In the genomic region with DNA sequence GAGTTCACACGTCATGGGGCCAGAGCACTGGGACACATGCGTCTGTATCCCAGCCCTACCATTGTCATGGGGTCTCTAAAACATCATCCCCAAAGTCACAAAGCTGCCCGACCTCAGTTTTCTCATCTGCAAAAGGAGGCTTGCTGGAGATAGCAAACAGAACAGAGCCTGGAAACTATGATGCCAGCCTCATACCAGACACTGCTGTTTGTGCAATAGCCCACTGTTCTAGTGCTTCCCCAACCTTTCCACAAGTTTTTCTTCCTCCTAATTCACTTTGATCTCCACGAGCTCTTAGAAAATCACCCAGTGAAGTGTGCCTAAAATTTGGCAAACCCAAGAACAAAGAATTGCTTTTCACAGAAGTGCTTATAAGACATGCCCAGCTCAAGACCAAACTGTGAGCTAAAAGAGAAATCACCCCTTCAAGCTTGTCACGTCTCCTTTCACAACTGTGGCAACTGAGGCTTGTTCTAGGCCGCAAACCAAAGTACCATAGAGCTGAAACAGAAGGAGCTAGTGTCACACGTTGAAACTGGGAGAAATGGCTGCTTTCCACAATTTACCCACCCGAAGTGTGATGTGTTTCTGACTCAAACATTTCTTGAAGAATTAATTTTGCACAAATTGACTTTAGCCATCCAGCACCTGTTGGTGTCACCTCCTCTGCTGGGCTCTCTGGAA, we compare ENCODE assay signal across 1 cellular context.
TF ChIP-seq lines count a peak whose summit lies in the region.

No MANE protein-coding gene starts in this region.

TF ChIP-seq in GM12878, 131 proteins besides CTCF, POLR2A, EP300 and RAD21 (continued from another document):
- peak; percentile 73; the same call in 1 of the 2 replicates for TF ChIP-seq ZNF687 (IDR thresholded peaks at IDR 0.05)
